8 cellular contexts compared by ENCODE assay signal in genomic region chr13:46668302-46668720, GRCh38.
DNase-seq lines count a peak whose midpoint lies in the region; ATAC-seq and TF ChIP-seq lines count a peak whose summit lies in the region.

No MANE protein-coding gene starts in this region.

- H3K79me2 ChIP-seq in neural progenitor cell (ENCODE audit: low read depth): no peaks in the 10 kb centered on the region

- peak overlapping the region; percentile 98 for H3K27ac Mint-ChIP-seq in activated naive CD4-positive, alpha-beta T cell treated with anti-CD3 and anti-CD28 coated beads, Interleukin-2, amount 50 U/mL, for 24 hours
- peak overlapping the region; percentile 87 for H3K27ac Mint-ChIP-seq in activated T-helper 1 cell treated with anti-CD3 and anti-CD28 coated beads, Interleukin-12 subunit alpha, Interleukin-12 subunit beta, Interleukin-2, Interleukin-4 antibody, amounts not matched to agents 30 ng/mL and 10 ng/mL and 1 ng/mL, durations not matched to agents 14 hours and 24 hours and 36 hours
- H3K27ac Mint-ChIP-seq in neural progenitor cell: no peak overlapping the region

- ATAC-seq in HG03097 (IDR thresholded peaks at IDR 0.05; ENCODE audit: low FRiP score, unreplicated experiment): peak; percentile 19

- no peaks in the 10 kb centered on the region for H3K27me3 Mint-ChIP-seq in activated naive CD4-positive, alpha-beta T cell treated with anti-CD3 and anti-CD28 coated beads, Interleukin-2, amount 50 U/mL, for 24 hours
- no peaks in the 10 kb centered on the region for H3K27me3 Mint-ChIP-seq in activated T-helper 1 cell treated with anti-CD3 and anti-CD28 coated beads, Interleukin-12 subunit alpha, Interleukin-12 subunit beta, Interleukin-2, Interleukin-4 antibody, amounts not matched to agents 30 ng/mL and 10 ng/mL and 1 ng/mL, durations not matched to agents 14 hours and 24 hours and 36 hours (ENCODE audit: insufficient read depth)
- no peaks in the 10 kb centered on the region for H3K27me3 Mint-ChIP-seq in neural progenitor cell (ENCODE audit: insufficient read depth, low read depth)

- DNase-seq in activated naive CD4-positive, alpha-beta T cell treated with anti-CD3 and anti-CD28 coated beads, Interleukin-2, amount 50 U/mL, for 16 hours: no peak
- DNase-seq in activated T-helper 1 cell treated with anti-CD3 and anti-CD28 coated beads, Interleukin-12 subunit alpha, Interleukin-12 subunit beta, Interleukin-2, Interleukin-4 antibody, amounts not matched to agents 30 ng/mL and 10 ng/mL and 1 ng/mL, durations not matched to agents 14 hours and 24 hours and 36 hours (ENCODE audit: low spot score): peak; percentile 18
- DNase-seq in left ventricle myocardium inferior (peak; percentile 35), neural progenitor cell (ENCODE audit: low spot score) (no peak)
- no peak for DNase-seq in NK-92 treated with Interleukin-12 subunit alpha and Interleukin-12 subunit beta, amount 100 ng/mL, for 24 hours (lab: John Stamatoyannopoulos, UW)

- H3K27ac ChIP-seq in left ventricle myocardium inferior (replicated peaks): peak overlapping the region; percentile 61
- peak overlapping the region; percentile 64 for H3K27ac ChIP-seq in stomach smooth muscle (ENCODE audit: low read length)
- no peak overlapping the region for H3K27ac ChIP-seq in neural progenitor cell

- H3K9me3 ChIP-seq in left ventricle myocardium inferior (replicated peaks): no peaks in the 10 kb centered on the region
- H3K9me3 ChIP-seq in stomach smooth muscle (ENCODE audit: control insufficient read depth in 2 of 2, low read length in 2 of 2): no peaks in the 10 kb centered on the region
- no peaks in the 10 kb centered on the region for H3K9me3 ChIP-seq in neural progenitor cell (ENCODE audit: low read depth)

- no peak overlapping the region for H2AFZ ChIP-seq in neural progenitor cell (replicated peaks)

- intact Hi-C loops in activated T-helper 1 cell treated with anti-CD3 and anti-CD28 coated beads, Interleukin-12 subunit alpha, Interleukin-12 subunit beta, Interleukin-2, Interleukin-4 antibody, amounts not matched to agents 30 ng/mL and 10 ng/mL and 1 ng/mL, durations not matched to agents 14 hours and 24 hours and 36 hours (cut with micrococcal nuclease): loop anchor here (1.0 to 5.0 kb wide), 6 partner anchors 11 to 129 kb away; partner anchors contain the start of gene ESD
- intact Hi-C loops in left ventricle myocardium inferior (cut with micrococcal nuclease): loop anchor here (10.0 kb wide), 1 partner anchor 114 kb away; the partner anchor contains the start of gene LRCH1

- no peak for TF ChIP-seq CTCF in left ventricle myocardium inferior (IDR thresholded peaks at IDR 0.05; ENCODE audit: borderline replicate concordance)
- TF ChIP-seq CTCF in neural progenitor cell (IDR thresholded peaks at IDR 0.05): no peak

- H3F3A ChIP-seq in neural progenitor cell (ENCODE audit: low read depth): peaks cover 4% of the 10 kb centered on the region

- H3K4me3 Mint-ChIP-seq in activated naive CD4-positive, alpha-beta T cell treated with anti-CD3 and anti-CD28 coated beads, Interleukin-2, amount 50 U/mL, for 24 hours: peak overlapping the region; percentile 94
- peak overlapping the region; percentile 79 for H3K4me3 Mint-ChIP-seq in activated T-helper 1 cell treated with anti-CD3 and anti-CD28 coated beads, Interleukin-12 subunit alpha, Interleukin-12 subunit beta, Interleukin-2, Interleukin-4 antibody, amounts not matched to agents 30 ng/mL and 10 ng/mL and 1 ng/mL, durations not matched to agents 14 hours and 24 hours and 36 hours
- H3K4me3 Mint-ChIP-seq in neural progenitor cell: no peak overlapping the region

- peaks cover 60% of the 10 kb centered on the region for H3K4me1 Mint-ChIP-seq in activated naive CD4-positive, alpha-beta T cell treated with anti-CD3 and anti-CD28 coated beads, Interleukin-2, amount 50 U/mL, for 24 hours
- H3K4me1 Mint-ChIP-seq in activated T-helper 1 cell treated with anti-CD3 and anti-CD28 coated beads, Interleukin-12 subunit alpha, Interleukin-12 subunit beta, Interleukin-2, Interleukin-4 antibody, amounts not matched to agents 30 ng/mL and 10 ng/mL and 1 ng/mL, durations not matched to agents 14 hours and 24 hours and 36 hours (ENCODE audit: low read depth): peaks cover 63% of the 10 kb centered on the region
- peaks cover 28% of the 10 kb centered on the region for H3K4me1 Mint-ChIP-seq in neural progenitor cell

- H3K9ac ChIP-seq in stomach smooth muscle (ENCODE audit: low read length in 2 of 2) (no peak overlapping the region), neural progenitor cell (no peak overlapping the region)

- H3K4me1 ChIP-seq in left ventricle myocardium inferior: peaks cover 74% of the 10 kb centered on the region
- H3K4me1 ChIP-seq in stomach smooth muscle (ENCODE audit: control insufficient read depth, insufficient read depth, low read length): peaks cover 47% of the 10 kb centered on the region
- peaks cover 28% of the 10 kb centered on the region for H3K4me1 ChIP-seq in neural progenitor cell

- H3K36me3 Mint-ChIP-seq in activated naive CD4-positive, alpha-beta T cell treated with anti-CD3 and anti-CD28 coated beads, Interleukin-2, amount 50 U/mL, for 24 hours: peaks cover 10% of the 10 kb centered on the region
- H3K36me3 Mint-ChIP-seq in activated T-helper 1 cell treated with anti-CD3 and anti-CD28 coated beads, Interleukin-12 subunit alpha, Interleukin-12 subunit beta, Interleukin-2, Interleukin-4 antibody, amounts not matched to agents 30 ng/mL and 10 ng/mL and 1 ng/mL, durations not matched to agents 14 hours and 24 hours and 36 hours (ENCODE audit: low read depth): peaks cover 15% of the 10 kb centered on the region
- H3K36me3 Mint-ChIP-seq in neural progenitor cell: peaks cover 12% of the 10 kb centered on the region

- H3K4me3 ChIP-seq in left ventricle myocardium inferior: peak overlapping the region; percentile 25
- peak overlapping the region in 1 of 2 donors; percentile 55 for H3K4me3 ChIP-seq in stomach smooth muscle (ENCODE audit: low read length in 2 of 2)
- no peak overlapping the region for H3K4me3 ChIP-seq in neural progenitor cell

- peaks cover 8% of the 10 kb centered on the region for H3K36me3 ChIP-seq in left ventricle myocardium inferior
- H3K36me3 ChIP-seq in stomach smooth muscle (ENCODE audit: control insufficient read depth in 2 of 2, insufficient read depth in 2 of 2, low read length in 2 of 2): peaks cover 2 to 4% of the 10 kb centered on the region in 2 donors
- H3K36me3 ChIP-seq in neural progenitor cell: no peaks in the 10 kb centered on the region

- no peaks in the 10 kb centered on the region for H3K27me3 ChIP-seq in left ventricle myocardium inferior (ENCODE audit: low read depth)
- H3K27me3 ChIP-seq in stomach smooth muscle (ENCODE audit: control insufficient read depth in 1 of 2, insufficient read depth in 2 of 2, low read length in 2 of 2): no peaks in the 10 kb centered on the region
- no peaks in the 10 kb centered on the region for H3K27me3 ChIP-seq in neural progenitor cell

- H3K4me2 ChIP-seq in neural progenitor cell: no peak overlapping the region

- no peaks in the 10 kb centered on the region for H4K20me1 ChIP-seq in neural progenitor cell (ENCODE audit: low read depth)

- no peaks in the 10 kb centered on the region for H3K9me3 Mint-ChIP-seq in activated naive CD4-positive, alpha-beta T cell treated with anti-CD3 and anti-CD28 coated beads, Interleukin-2, amount 50 U/mL, for 24 hours
- no peaks in the 10 kb centered on the region for H3K9me3 Mint-ChIP-seq in activated T-helper 1 cell treated with anti-CD3 and anti-CD28 coated beads, Interleukin-12 subunit alpha, Interleukin-12 subunit beta, Interleukin-2, Interleukin-4 antibody, amounts not matched to agents 30 ng/mL and 10 ng/mL and 1 ng/mL, durations not matched to agents 14 hours and 24 hours and 36 hours
- H3K9me3 Mint-ChIP-seq in neural progenitor cell: no peaks in the 10 kb centered on the region

Comparison
In these comparisons a context has a peak if more than half of its experiments do, and no peak if none do; other contexts are left out.
1. DNase-seq: peak in activated T-helper 1 cell treated with anti-CD3 and anti-CD28 coated beads, Interleukin-12 subunit alpha, Interleukin-12 subunit beta, Interleukin-2, Interleukin-4 antibody, amounts not matched to agents 30 ng/mL and 10 ng/mL and 1 ng/mL, durations not matched to agents 14 hours and 24 hours and 36 hours (single experiment) and left ventricle myocardium inferior (single experiment); none in activated naive CD4-positive, alpha-beta T cell treated with anti-CD3 and anti-CD28 coated beads, Interleukin-2, amount 50 U/mL, for 16 hours (single experiment), NK-92 treated with Interleukin-12 subunit alpha and Interleukin-12 subunit beta, amount 100 ng/mL, for 24 hours (single experiment) and neural progenitor cell (single experiment).